3 cellular contexts compared by ENCODE assay signal in the genomic region with DNA sequence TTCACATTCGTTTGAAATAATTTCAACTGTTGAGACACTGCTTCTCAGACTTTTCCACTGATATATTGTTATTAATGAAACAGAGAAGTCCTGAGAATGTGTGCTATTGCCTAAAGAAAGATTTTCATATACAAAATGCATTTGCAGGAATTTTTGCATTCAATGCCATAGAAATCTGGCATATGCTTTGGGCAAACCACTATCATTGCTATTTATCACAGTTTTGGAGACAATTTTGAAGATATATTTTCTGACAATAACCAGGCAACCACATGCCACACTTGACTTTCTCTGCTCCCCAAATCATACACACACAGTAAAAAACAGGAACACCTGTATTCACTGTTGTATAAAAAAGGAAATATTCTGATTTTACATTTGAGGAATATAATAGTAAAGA.
"Had no signal": no experiment of that assay in that cellular context is flagged by ENCODE, and none has a peak within 500 bp of the region (broad histone marks: within the 10 kb centered on the region; RNA-seq: fewer than 3 reads in every experiment).

No MANE protein-coding gene starts in this region.

- DNase-seq: GDM1, GF-D8 had no signal

- H3K4me3 ChIP-seq: GM12878 had no signal

- ATAC-seq: GM12878 had no signal
